Comparison of ENCODE assay signal across 8 cellular contexts in the genomic region with DNA sequence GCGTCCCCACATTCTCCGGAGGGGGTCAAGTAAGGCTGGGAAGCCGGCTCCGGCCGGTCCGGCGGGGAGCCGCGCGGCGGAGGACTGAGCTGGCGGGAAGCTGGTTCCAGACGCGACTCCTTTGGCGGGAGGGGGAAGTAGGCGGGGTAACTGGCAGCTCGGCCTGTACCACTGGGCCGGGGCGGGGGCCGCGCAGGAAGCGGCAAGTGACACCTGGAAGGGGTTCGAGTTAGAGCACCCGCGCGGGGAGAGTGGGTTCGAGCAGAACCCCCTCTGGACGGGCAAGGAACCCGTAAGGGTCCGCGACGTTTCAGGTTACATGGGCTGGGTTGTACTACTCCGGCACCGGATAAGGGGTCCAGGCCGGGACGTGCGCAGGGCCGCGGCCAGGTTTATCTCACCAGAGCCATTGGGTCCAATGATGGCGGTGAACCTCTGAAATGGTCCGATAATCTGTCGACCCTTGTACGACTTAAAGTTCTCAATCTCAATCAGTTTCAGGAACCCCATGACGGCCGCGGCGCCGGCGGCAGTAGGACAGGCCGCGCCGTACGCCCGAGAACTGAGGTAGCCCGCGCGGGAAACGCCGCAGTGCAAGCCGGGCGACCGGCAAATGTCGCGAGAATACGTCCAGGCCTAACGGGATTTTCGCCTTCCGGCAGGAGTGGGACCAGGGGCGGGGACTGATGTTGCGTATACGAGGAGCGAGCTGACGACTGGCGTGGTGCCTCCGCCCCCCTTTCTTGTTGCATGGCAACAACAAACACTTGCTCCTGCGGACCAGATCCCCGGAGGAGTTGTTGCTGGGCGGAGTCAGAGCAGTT. TPM values are rescaled to one million over a fixed set of nuclear protein-coding genes. Genes with fewer than 3 reads are reported as not detected.
DNase-seq lines count a peak whose midpoint lies in the region; ATAC-seq, FAIRE-seq and TF ChIP-seq lines count a peak whose summit lies in the region.

A gene (plus strand): TSS at position 783 of the 824 bp plus-strand sequence. CDS start 3,404 bp downstream, outside the sequence.
A gene (minus strand): TSS at position 564 of the 824 bp plus-strand sequence. CDS start 54 bp downstream, at position 510.

- H3K4me3 ChIP-seq in adipocyte (ENCODE audit: low read length): peak within 1 kb of the TSS; percentile 92
- H3K4me3 ChIP-seq in ovary: peak within 1 kb of the TSS; percentile 88
- peak within 1 kb of the TSS in 2 of 3 donors; percentile 59 to 60 for H3K4me3 ChIP-seq in thyroid gland (replicated peaks in 1 of 3)

- TF ChIP-seq POLR2A in GM12891 (IDR thresholded peaks at IDR 0.05; ENCODE audit: low read depth, low read length) (peak; percentile 67), ovary (IDR thresholded peaks at IDR 0.05) (peak; percentile 71), thyroid gland (IDR thresholded peaks at IDR 0.05) (peak in 1 of 2 donors; percentile 70)

- TF ChIP-seq CTCF in ovary (IDR thresholded peaks at IDR 0.05) (peak in 1 of 3 donors; percentile 8), thyroid gland (IDR thresholded peaks at IDR 0.05) (no peak)

- H3K9ac ChIP-seq in adipocyte (ENCODE audit: low read length): peak within 1 kb of the TSS; percentile 91

- TF ChIP-seq EP300 in ovary (IDR thresholded peaks at IDR 0.05): peak; percentile 6

- ATAC-seq in HG02798 (IDR thresholded peaks at IDR 0.05; ENCODE audit: poor library complexity, unreplicated experiment) (peak; percentile 91), Right ventricle myocardium superior (ENCODE audit: poor library complexity) (peak; percentile 98)

- DNase-seq in GM12891 (ENCODE audit: insufficient read length, low spot score) (peak; percentile 78), NCI-H1417 treated with DMSO at 0.1 percent for 48 hours (lab: John Stamatoyannopoulos, UW) (peak; percentile 95), SW 1271 (lab: John Stamatoyannopoulos, UW) (peak; percentile 71 to 81), adipocyte (ENCODE audit: low read depth) (peak; percentile 100), Right ventricle myocardium superior (peak; percentile 96), ovary (peak; percentile 99 to 100 (median 100)), thyroid gland (peak; percentile 96 to 97)

- intact Hi-C loops in Right ventricle myocardium superior (cut with DNase I) (no loop called here), ovary (cut with DNase I) (loop anchor here in 1 of 4 donors (10.0 kb wide), 1 partner anchor 198 kb away; a partner anchor contains a TSS), thyroid gland (cut with DNase I) (loop anchor here (10.0 kb wide), 1 partner anchor 198 kb away; a partner anchor contains a TSS)

- H3K4me1 ChIP-seq in adipocyte (ENCODE audit: control insufficient read depth, insufficient read depth, low read length) (peaks cover 10% of the 10 kb centered on the region), ovary (ENCODE audit: insufficient read depth) (peaks cover 6% of the 10 kb centered on the region), thyroid gland (peaks cover 8 to 20% of the 10 kb centered on the region in 2 donors)

- 2 to 3% (median 2%) methylated on average over 76 to 78 of the region's 78 CpGs for WGBS in ovary, 3 donors
- 0% methylated on average over 1 of the region's 78 CpGs; no CpG with 5 or more reads in 1 of the 2 donors for WGBS in thyroid gland, 2 donors

- H3K36me3 ChIP-seq in adipocyte (ENCODE audit: control insufficient read depth, insufficient read depth, low read length, severe bottlenecking): no peaks in the 10 kb centered on the region
- no peaks in the 10 kb centered on the region for H3K36me3 ChIP-seq in ovary
- H3K36me3 ChIP-seq in thyroid gland: no peaks in the 10 kb centered on the region

- H3K9me3 ChIP-seq in adipocyte (ENCODE audit: control insufficient read depth, low read length): no peaks in the 10 kb centered on the region
- H3K9me3 ChIP-seq in ovary: no peaks in the 10 kb centered on the region
- H3K9me3 ChIP-seq in thyroid gland: no peaks in the 10 kb centered on the region

- H3K27ac ChIP-seq in ovary (peak within 1 kb of the TSS; percentile 69 to 90), thyroid gland (peak within 1 kb of the TSS; percentile 78 to 87 (median 78))

- no peaks in the 10 kb centered on the region for H3K27me3 ChIP-seq in adipocyte (replicated peaks; ENCODE audit: control insufficient read depth, insufficient read depth, low read length)
- H3K27me3 ChIP-seq in ovary: no peaks in the 10 kb centered on the region
- H3K27me3 ChIP-seq in thyroid gland: no peaks in the 10 kb centered on the region

- peak; percentile 99 for FAIRE-seq in GM12891 (lab: Jason Lieb, UNC)

TF ChIP-seq in GM12891, 5 proteins besides CTCF, POLR2A, EP300 and RAD21:
- TF ChIP-seq POU2F2 (IDR thresholded peaks at IDR 0.05; ENCODE audit: low read depth, low read length): no peak
- no peak for TF ChIP-seq SPI1 (IDR thresholded peaks at IDR 0.05; ENCODE audit: low read depth, low read length)
- TF ChIP-seq POLR2AphosphoS5 (IDR thresholded peaks at IDR 0.05; ENCODE audit: low read depth, low read length): peak; percentile 69
- TF ChIP-seq PAX5 (IDR thresholded peaks at IDR 0.05; ENCODE audit: insufficient read depth, low read length, severe bottlenecking): peak; percentile 44
- peak; percentile 83 for TF ChIP-seq TAF1 (IDR thresholded peaks at IDR 0.05; ENCODE audit: low read depth, low read length)

RNA-seq across cellular contexts. Expression of the first gene that starts in this region (rescaled TPM):
- 0.50 TPM for polyA plus RNA-seq in GM12891 (2012; ENCODE audit: low read depth, missing spikeins)
- total RNA-seq in Right ventricle myocardium superior (0.38 TPM), ovary (10 to 100 TPM in 1 of 7 donors, 1 to 10 TPM in 6; 1.8 to 25.2 (median 2.6) TPM), thyroid gland (1 to 10 TPM; 1.4 to 3.8 (median 3.0) TPM)
- 1 to 10 TPM; 2.1 to 2.8 TPM for polyA plus RNA-seq in ovary

RNA-seq across cellular contexts. Expression of the second gene that starts in this region (rescaled TPM):
- 28.5 TPM for polyA plus RNA-seq in GM12891 (2012; ENCODE audit: low read depth, missing spikeins)
- 36.6 TPM for total RNA-seq in Right ventricle myocardium superior
- 10 to 100 TPM; 21.8 to 72.4 (median 57.0) TPM for total RNA-seq in ovary
- polyA plus RNA-seq in ovary: 10 to 100 TPM; 12.7 to 65.1 TPM
- total RNA-seq in thyroid gland: 10 to 100 TPM; 35.0 to 43.7 (median 36.9) TPM

Comparison
In these comparisons a context has a peak if more than half of its experiments do, and no peak if none do; other contexts are left out.
1. Peak in every context shown above with its lines: DNase-seq, ATAC-seq, H3K4me3 ChIP-seq and H3K27ac ChIP-seq.